ENCODE assay signal across 1 cellular context in genomic region chr9:13750639-13751038, GRCh38.
TF ChIP-seq lines count a peak whose summit lies in the region.

No MANE protein-coding gene starts in this region.

TF ChIP-seq in SK-N-SH, 30 proteins besides CTCF, POLR2A, EP300 and RAD21 (continued from another document):
- TF ChIP-seq TAF1 (IDR thresholded peaks at IDR 0.05; ENCODE audit: borderline replicate concordance, low read depth, low read length) (no peak), EZH2phosphoT487 (IDR thresholded peaks at IDR 0.05; ENCODE audit: borderline replicate concordance, low read depth) (no peak), FOSL2 (IDR thresholded peaks at IDR 0.05; ENCODE audit: borderline replicate concordance, low read depth) (no peak), RXRA (IDR thresholded peaks at IDR 0.05; ENCODE audit: borderline replicate concordance, low read depth) (no peak)
